14 cellular contexts compared by ENCODE assay signal in genomic region chr21:14543983-14544382, GRCh38. TPM values are rescaled to one million over a fixed set of nuclear protein-coding genes. Genes with fewer than 3 reads are reported as not detected.
DNase-seq lines count a peak whose midpoint lies in the region; FAIRE-seq and TF ChIP-seq lines count a peak whose summit lies in the region.
"Had no signal": no experiment of that assay in that cellular context is flagged by ENCODE, and none has a peak within 500 bp of the region (broad histone marks: within the 10 kb centered on the region; RNA-seq: fewer than 3 reads in every experiment).

No MANE protein-coding gene starts in this region.

- H3K9me3 Mint-ChIP-seq in activated CD4-positive, alpha-beta T cell treated with anti-CD3 and anti-CD28 coated beads, Interleukin-2, amount 10 ng/mL, durations not matched to agents 24 days and 14 days = peaks cover 7% of the 10 kb centered on the region

- H3K9ac ChIP-seq in colonic mucosa (ENCODE audit: low read depth in 2 of 2, low read length in 2 of 2) = no peak overlapping the region

- peak overlapping the region; percentile 92 for H3K27ac Mint-ChIP-seq in activated CD4-positive, alpha-beta T cell treated with anti-CD3 and anti-CD28 coated beads, Interleukin-2, amount 10 ng/mL, durations not matched to agents 24 days and 14 days

- no peak for TF ChIP-seq POLR2A in Peyer's patch (IDR thresholded peaks at IDR 0.05)

- peaks cover 45% of the 10 kb centered on the region for H3K4me1 Mint-ChIP-seq in activated CD4-positive, alpha-beta T cell treated with anti-CD3 and anti-CD28 coated beads, Interleukin-2, amount 10 ng/mL, durations not matched to agents 24 days and 14 days

- H3K36me3 Mint-ChIP-seq in activated CD4-positive, alpha-beta T cell treated with anti-CD3 and anti-CD28 coated beads, Interleukin-2, amount 10 ng/mL, durations not matched to agents 24 days and 14 days (ENCODE audit: low read depth) = peaks cover 38% of the 10 kb centered on the region

- WGBS in small intestine, 3 donors = 70 to 73% (median 71%) methylated on average over 5 of the region's 5 CpGs

- intact Hi-C loops in activated CD4-positive, alpha-beta T cell treated with anti-CD3 and anti-CD28 coated beads, Interleukin-2, amount 10 ng/mL, durations not matched to agents 24 days and 14 days (cut with micrococcal nuclease) = no loop called here
- intact Hi-C loops in colonic mucosa (cut with DNase I) = no loop called here

- H3K4me3 Mint-ChIP-seq in activated CD4-positive, alpha-beta T cell treated with anti-CD3 and anti-CD28 coated beads, Interleukin-2, amount 10 ng/mL, durations not matched to agents 24 days and 14 days = peak overlapping the region; percentile 95

- H3K9me3 ChIP-seq in Peyer's patch = no peaks in the 10 kb centered on the region
- H3K9me3 ChIP-seq in colonic mucosa = no peaks in the 10 kb centered on the region
- H3K9me3 ChIP-seq in small intestine (ENCODE audit: control insufficient read depth, low read depth) = no peaks in the 10 kb centered on the region
- H3K9me3 ChIP-seq: A549, vagina had no signal

- DNase-seq in activated CD4-positive, alpha-beta T cell treated with anti-CD3 and anti-CD28 coated beads, Interleukin-2, amount 10 ng/mL, durations not matched to agents 24 days and 14 days = peak; percentile 67
- no peak for DNase-seq in activated CD4-positive, alpha-beta T cell treated with anti-CD3 and anti-CD28 coated beads, Interleukin-2, amount 50 U/mL, for 4 hours
- no peak for DNase-seq in Peyer's patch
- DNase-seq in colonic mucosa = no peak
- no peak for DNase-seq in small intestine
- no peak for DNase-seq in stimulated activated naive CD4-positive, alpha-beta T cell (lab: John Stamatoyannopoulos, UW)
- DNase-seq in effector CD8-positive, alpha-beta T cell (lab: John Stamatoyannopoulos, UW) = no peak
- no peak for DNase-seq in HuH-7 (ENCODE audit: low spot score)
- DNase-seq: glutamatergic neuron, occipital lobe had no signal

- no peak for FAIRE-seq in small intestine (lab: Jason Lieb, UNC)
- FAIRE-seq: A549, endometrium, GM19239 had no signal

- TF ChIP-seq CTCF in Peyer's patch (IDR thresholded peaks at IDR 0.05) (no peak), colonic mucosa (IDR thresholded peaks at IDR 0.05) (no peak)

- H3K4me1 ChIP-seq in Peyer's patch (no peaks in the 10 kb centered on the region), colonic mucosa (no peaks in the 10 kb centered on the region), small intestine (ENCODE audit: control insufficient read depth in 2 of 2, insufficient read depth in 1 of 2, low read depth in 1 of 2, low read length in 1 of 2) (no peaks in the 10 kb centered on the region)
- H3K4me1 ChIP-seq: A549, vagina had no signal

- no peaks in the 10 kb centered on the region for H3K36me3 ChIP-seq in Peyer's patch
- H3K36me3 ChIP-seq in colonic mucosa = no peaks in the 10 kb centered on the region
- H3K36me3 ChIP-seq in small intestine (ENCODE audit: control insufficient read depth in 2 of 2, insufficient read depth in 2 of 2, low read length in 2 of 2) = no peaks in the 10 kb centered on the region
- H3K36me3 ChIP-seq: vagina had no signal

- peak overlapping the region in 3 of 4 donors; percentile 36 to 70 (median 56) for H3K27ac ChIP-seq in Peyer's patch
- H3K27ac ChIP-seq in colonic mucosa = no peak overlapping the region
- H3K27ac ChIP-seq in small intestine (ENCODE audit: low read depth in 1 of 2, low read length in 1 of 2) = peak overlapping the region; percentile 14 to 74
- H3K27ac ChIP-seq: A549, vagina had no signal

- H3K27me3 Mint-ChIP-seq in activated CD4-positive, alpha-beta T cell treated with anti-CD3 and anti-CD28 coated beads, Interleukin-2, amount 10 ng/mL, durations not matched to agents 24 days and 14 days = no peaks in the 10 kb centered on the region

- H3K27me3 ChIP-seq in Peyer's patch = no peaks in the 10 kb centered on the region
- H3K27me3 ChIP-seq in colonic mucosa = no peaks in the 10 kb centered on the region
- H3K27me3 ChIP-seq in small intestine (ENCODE audit: control insufficient read depth in 2 of 2, insufficient read depth in 2 of 2, low read length in 2 of 2) = no peaks in the 10 kb centered on the region
- H3K27me3 ChIP-seq: vagina had no signal

- peak overlapping the region in 3 of 4 donors; percentile 19 to 42 (median 20) for H3K4me3 ChIP-seq in Peyer's patch
- H3K4me3 ChIP-seq in colonic mucosa = peak overlapping the region; percentile 2
- peak overlapping the region in 1 of 2 donors; percentile 28 for H3K4me3 ChIP-seq in small intestine (ENCODE audit: low read depth in 1 of 2, low read length in 2 of 2)
- H3K4me3 ChIP-seq: A549, vagina had no signal

RNA-seq across cellular contexts. Expression of gene SAMSN1, which starts 2.1 kb away (rescaled TPM):
- total RNA-seq in activated CD4-positive, alpha-beta T cell treated with anti-CD3 and anti-CD28 coated beads, Interleukin-2, amount 10 ng/mL, durations not matched to agents 24 days and 14 days = 86.4 and 92.7 TPM in 2 replicates
- total RNA-seq in Peyer's patch (10 to 100 TPM in 1 of 4 donors, 1 to 10 TPM in 2, under 1 TPM in 1; 0.57 to 56.1 (median 2.2) TPM), colonic mucosa (1 to 10 TPM; 2.5 to 5.1 TPM)
- polyA plus RNA-seq in small intestine = 10 to 100 TPM in 1 of 3 donors, 1 to 10 TPM in 2; 3.1 to 11.9 (median 7.0) TPM
